In genomic region chr18:74040459-74041332, GRCh38 we compare ENCODE assay signal across 8 cellular contexts.
DNase-seq lines count a peak whose midpoint lies in the region; ATAC-seq, FAIRE-seq and TF ChIP-seq lines count a peak whose summit lies in the region.

No MANE protein-coding gene starts in this region.

- ATAC-seq in HG02943 (IDR thresholded peaks at IDR 0.05; ENCODE audit: low read depth, unreplicated experiment) (peak; percentile 67), PC-3 (peak; percentile 83), HG02938 (IDR thresholded peaks at IDR 0.05; ENCODE audit: unreplicated experiment) (no peak)

- H3K9me2 ChIP-seq in PC-3 (replicated peaks; ENCODE audit: low read length): no peaks in the 10 kb centered on the region

- no peaks in the 10 kb centered on the region for H3F3A ChIP-seq in PC-3 (ENCODE audit: low read length, unreplicated experiment)

- no peak overlapping the region for H3K4me3 ChIP-seq in PC-3 (ENCODE audit: low read length)

- no peak overlapping the region for H3K27ac ChIP-seq in PC-3 (ENCODE audit: low read length)

- CTCF ChIA-PET in PC-3 (lab: Charles Lee): no interaction called here

- peak; percentile 31 for FAIRE-seq in GM18507 (lab: Jason Lieb, UNC)

- no peaks in the 10 kb centered on the region for H3K9me3 ChIP-seq in PC-3 (ENCODE audit: low read length)

- no peaks in the 10 kb centered on the region for H3K79me2 ChIP-seq in PC-3 (ENCODE audit: low read length)

- H3K4me1 ChIP-seq in PC-3 (ENCODE audit: insufficient read depth, low read length): no peaks in the 10 kb centered on the region

- no peaks in the 10 kb centered on the region for H3K36me3 ChIP-seq in PC-3 (ENCODE audit: low read depth, low read length)

- intact Hi-C loops in PC-3 (cut with micrococcal nuclease): loop anchor here (1.0 kb wide), 1 partner anchor 77 kb away; no protein-coding TSS in a partner anchor

- no peak overlapping the region for H3K9ac ChIP-seq in PC-3 (ENCODE audit: low read length)

- H4K20me1 ChIP-seq in PC-3 (ENCODE audit: low read length): no peaks in the 10 kb centered on the region

- DNase-seq in AG08395 (ENCODE audit: low spot score): peak; percentile 12
- no peak for DNase-seq in GM18507 (ENCODE audit: extremely low spot score, insufficient read length, low read depth)
- peak; percentile 52 for DNase-seq in PC-3
- DNase-seq in activated T-helper 1 cell treated with anti-CD3 and anti-CD28 coated beads, Interleukin-2, amount 50 U/mL, for 16 hours (ENCODE audit: low read depth in 1 of 2, low spot score in 1 of 2): peak; percentile 16 to 27
- peak; percentile 85 for DNase-seq in iPS-NIHi7 (ENCODE audit: extremely low spot score)
- DNase-seq in stimulated activated CD8-positive, alpha-beta memory T cell treated with anti-CD3 and anti-CD28 coated beads, Interleukin-4, amount 100 ng/mL, for 1 hour (ENCODE audit: low read depth in 2 of 2, low spot score in 1 of 2): peak; percentile 14 to 26

- no TSS peak for BruUV-seq in PC-3 (replicated peaks; lab: Mats Ljungman, UMichigan)

- peak; percentile 81 for TF ChIP-seq CTCF in PC-3 (conservative IDR thresholded peaks at IDR 0.05; ENCODE audit: low read depth, low read length)

- no peaks in the 10 kb centered on the region for H3K27me3 ChIP-seq in PC-3 (ENCODE audit: low read length)

- 0 out of 2 replicates have a peak overlapping the region, but pooled peaks have one; percentile 11 for H2AFZ ChIP-seq in PC-3 (ENCODE audit: low read length)

- H3K4me2 ChIP-seq in PC-3 (ENCODE audit: low read length): no peak overlapping the region

- POLR2A ChIA-PET in PC-3 (lab: Charles Lee; ENCODE audit: unreplicated experiment): no interaction called here
